ENCODE assay signal across 8 cellular contexts in genomic region chr7:150285849-150286754, GRCh38. TPM values are rescaled to one million over a fixed set of nuclear protein-coding genes. Genes with fewer than 3 reads are reported as not detected.
DNase-seq lines count a peak whose midpoint lies in the region; ATAC-seq and TF ChIP-seq lines count a peak whose summit lies in the region.
"Not testable (repeated sequence)": the region's sequence is repeated elsewhere in the genome, so short reads cannot be mapped to it uniquely, and the experiment has no call there.

No MANE protein-coding gene starts in this region.

- intact Hi-C loops in CD14-positive monocyte (cut with micrococcal nuclease); spleen (cut with DNase I; ENCODE audit: low total_unique reads): not testable (repeated sequence)
- intact Hi-C loops in PC-3 (cut with micrococcal nuclease): loop anchor here (1.0 kb wide), 1 partner anchor 135 kb away; no protein-coding TSS in a partner anchor

- not testable (repeated sequence) for H3K79me2 ChIP-seq in KMS-11 (ENCODE audit: insufficient read depth, low read depth); PC-3 (ENCODE audit: low read length)

- CTCF ChIA-PET in PC-3 (lab: Charles Lee): not testable (repeated sequence)

- not testable (repeated sequence) for H3K9me2 ChIP-seq in PC-3 (replicated peaks; ENCODE audit: low read length)

- not testable (repeated sequence) for H3K4me3 Mint-ChIP-seq in CD14-positive monocyte; effector memory CD8-positive, alpha-beta T cell

- H3K4me3 ChIP-seq in KMS-11 (IDR thresholded peaks at IDR 0.05; ENCODE audit: insufficient read depth, low read depth, low read length); PC-3 (ENCODE audit: low read length); liver (ENCODE audit: low read depth in 1 of 3, low read length in 3 of 3); spleen: not testable (repeated sequence)

- H3K36me3 Mint-ChIP-seq in CD14-positive monocyte; effector memory CD8-positive, alpha-beta T cell (ENCODE audit: insufficient read depth): not testable (repeated sequence)

- not testable (repeated sequence) for H3K27ac Mint-ChIP-seq in CD14-positive monocyte; effector memory CD8-positive, alpha-beta T cell

- 24% methylated on average over 16 of the region's 16 CpGs for WGBS in liver
- 36 to 47% (median 44%) methylated on average over 15 to 16 of the region's 16 CpGs for WGBS in spleen, 5 donors

- not testable (repeated sequence) for H3K4me1 ChIP-seq in KMS-11 (ENCODE audit: low read depth, poor library complexity, severe bottlenecking); PC-3 (ENCODE audit: insufficient read depth, low read length); liver (ENCODE audit: control insufficient read depth in 4 of 4, insufficient read depth in 4 of 4, low read length in 3 of 4); spleen

- H3K36me3 ChIP-seq in KMS-11 (ENCODE audit: insufficient read depth); PC-3 (ENCODE audit: low read depth, low read length); liver (ENCODE audit: control insufficient read depth in 4 of 4, insufficient read depth in 3 of 4, low read depth in 1 of 4, low read length in 3 of 4); spleen: not testable (repeated sequence)

- H3F3A ChIP-seq in PC-3 (ENCODE audit: low read length, unreplicated experiment): not testable (repeated sequence)

- peak; percentile 60 for ATAC-seq in GM19351 (IDR thresholded peaks at IDR 0.05; ENCODE audit: unreplicated experiment)
- ATAC-seq in PC-3: peak; percentile 76
- ATAC-seq in effector memory CD8-positive, alpha-beta T cell (replicated peaks): peak; percentile 59

- H3K27me3 ChIP-seq in KMS-11 (ENCODE audit: insufficient read depth, low read depth); PC-3 (ENCODE audit: low read length); liver (ENCODE audit: control insufficient read depth in 4 of 4, insufficient read depth in 4 of 4, low read length in 3 of 4); spleen (replicated peaks in 1 of 7): not testable (repeated sequence)

- H4K20me1 ChIP-seq in KMS-11 (ENCODE audit: insufficient read depth); PC-3 (ENCODE audit: low read length): not testable (repeated sequence)

- BruUV-seq in PC-3 (replicated peaks; lab: Mats Ljungman, UMichigan): not testable (repeated sequence)

- H3K4me1 Mint-ChIP-seq in CD14-positive monocyte; effector memory CD8-positive, alpha-beta T cell (ENCODE audit: low read depth in 2 of 2): not testable (repeated sequence)

- TF ChIP-seq POLR2A in spleen (IDR thresholded peaks at IDR 0.05): not testable (repeated sequence)

- TF ChIP-seq RAD21 in liver (IDR thresholded peaks at IDR 0.05): peak; percentile 78

- H3K4me2 ChIP-seq in KMS-11; PC-3 (ENCODE audit: low read length): not testable (repeated sequence)

- POLR2A ChIA-PET in PC-3 (lab: Charles Lee; ENCODE audit: unreplicated experiment): not testable (repeated sequence)

- TF ChIP-seq CTCF in CD14-positive monocyte (IDR thresholded peaks at IDR 0.05) (peak; percentile 64), KMS-11 (conservative IDR thresholded peaks at IDR 0.05; ENCODE audit: low read depth, low read length) (peak; percentile 40), PC-3 (conservative IDR thresholded peaks at IDR 0.05; ENCODE audit: low read depth, low read length) (peak; percentile 52), liver (IDR thresholded peaks at IDR 0.05; ENCODE audit: low read depth, low read length, missing input control) (peak; percentile 45), spleen (IDR thresholded peaks at IDR 0.05 in 8 of 11, conservative IDR thresholded peaks at IDR 0.05 in 3 of 11) (peak; percentile 30 to 75 (median 53))

- H3K27me3 Mint-ChIP-seq in CD14-positive monocyte (ENCODE audit: low read depth in 3 of 3); effector memory CD8-positive, alpha-beta T cell: not testable (repeated sequence)

- H3K27ac ChIP-seq in KMS-11; PC-3 (ENCODE audit: low read length); spleen: not testable (repeated sequence)
- peak overlapping the region in 1 of 2 donors; percentile 18 for H3K27ac ChIP-seq in liver (ENCODE audit: low read depth in 1 of 2, low read length in 2 of 2)

- H3K9me3 Mint-ChIP-seq in CD14-positive monocyte; effector memory CD8-positive, alpha-beta T cell: not testable (repeated sequence)

- not testable (repeated sequence) for DNase-seq in CD14-positive monocyte (ENCODE audit: low spot score); spleen
- DNase-seq in PC-3: peak; percentile 27
- DNase-seq in activated T-cell treated with anti-CD3 and anti-CD28 coated beads, Interleukin-2, amount 50 U/mL, for 1 hour: peak; percentile 37
- DNase-seq in effector memory CD8-positive, alpha-beta T cell: peak in 2 of 3 experiments; percentile 6 to 10

- not testable (repeated sequence) for H3K9ac ChIP-seq in KMS-11; PC-3 (ENCODE audit: low read length); liver (ENCODE audit: low read depth in 1 of 2, low read length in 2 of 2)

- H2AFZ ChIP-seq in KMS-11 (ENCODE audit: low read depth); PC-3 (ENCODE audit: low read length): not testable (repeated sequence)

- H3K9me3 ChIP-seq in PC-3 (ENCODE audit: low read length); liver (ENCODE audit: control insufficient read depth in 4 of 4, low read length in 3 of 4); spleen: not testable (repeated sequence)

TF ChIP-seq in liver, 16 proteins besides CTCF, POLR2A, EP300 and RAD21:
- peak; percentile 24 to 28 for TF ChIP-seq RXRA (IDR thresholded peaks at IDR 0.05)

RNA-seq across cellular contexts. Expression of gene LRRC61, which starts 37.1 kb away (rescaled TPM):
- polyA plus RNA-seq in CD14-positive monocyte (1 to 10 TPM; 5.7 to 8.6 TPM), liver (10 to 100 TPM; 13.9 to 21.0 TPM), spleen (10 to 100 TPM in 1 of 3 donors, 1 to 10 TPM in 2; 4.2 to 12.0 (median 7.3) TPM)
- total RNA-seq in PC-3 (2014; rRNA removed) (15.1 and 16.4 TPM in 2 replicates), liver (10 to 100 TPM; 12.0 to 17.2 TPM), spleen (10 to 100 TPM in 5 of 7 donors, 1 to 10 TPM in 2; 7.4 to 21.7 (median 14.3) TPM)

RNA-seq across cellular contexts. Expression of gene ACTR3C, which starts 37.2 kb away (rescaled TPM):
- polyA plus RNA-seq in CD14-positive monocyte (1 to 10 TPM in 1 of 2 donors, under 1 TPM in 1; 0.55 to 1.7 TPM), liver (10 to 100 TPM; 26.6 to 30.1 TPM), spleen (1 to 10 TPM in 2 of 3 donors, under 1 TPM in 1; 0.78 to 2.6 (median 1.6) TPM)
- total RNA-seq in PC-3 (2014; rRNA removed) (7.8 and 10.8 TPM in 2 replicates), liver (10 to 100 TPM in 1 of 2 donors, 1 to 10 TPM in 1; 3.0 to 61.7 TPM), spleen (10 to 100 TPM in 4 of 7 donors, 1 to 10 TPM in 3; 6.6 to 18.6 (median 10.8) TPM)

RNA-seq across cellular contexts. Expression of gene RARRES2, which starts 55.3 kb away (rescaled TPM):
- polyA plus RNA-seq in CD14-positive monocyte (not detected), liver (1,000 to 10,000 TPM; 1,248 to 1,915 TPM), spleen (100 to 1,000 TPM; 165 to 292 (median 176) TPM)
- total RNA-seq in PC-3 (2014; rRNA removed) (1.6 TPM in 1 of 2 replicates, not detected in the other), liver (100 to 1,000 TPM; 149 to 437 TPM), spleen (100 to 1,000 TPM in 3 of 7 donors, 10 to 100 TPM in 4; 39.7 to 117 (median 83.6) TPM)

Comparison
In these comparisons a context has a peak if more than half of its experiments do, and no peak if none do; other contexts are left out.
1. RNA of gene RARRES2, which starts 55.3 kb away (total RNA-seq): 149 to 437 TPM in liver and 39.7 to 117 TPM in spleen; 1.6 TPM in PC-3; every median in the first group is over 10 times any median in the second.
2. Peak in every context shown above with its lines, with median percentiles within 50 percentile points of each other: CTCF ChIP-seq and ATAC-seq.